In genomic region chr4:47914926-47915237, GRCh38 we compare ENCODE assay signal across 1 cellular context.
TF ChIP-seq lines count a peak whose summit lies in the region.

No MANE protein-coding gene starts in this region.

TF ChIP-seq in SK-N-SH treated with all-trans-retinoic acid at 6 μM for 48 hours, 23 proteins besides CTCF, POLR2A, EP300 and RAD21 (continued from another document):
- TF ChIP-seq PATZ1 (CRISPR knock-in tag; IDR thresholded peaks at IDR 0.05; ENCODE audit: borderline replicate concordance) (no peak), ZC3H10 (CRISPR knock-in tag; IDR thresholded peaks at IDR 0.05) (no peak), CREB5 (CRISPR knock-in tag; IDR thresholded peaks at IDR 0.05; ENCODE audit: low read depth) (no peak), SNAI2 (CRISPR knock-in tag; IDR thresholded peaks at IDR 0.05) (no peak)
